In genomic region chr20:32973077-32973717, GRCh38 we compare ENCODE assay signal across 18 cellular contexts. TPM values are rescaled to one million over a fixed set of nuclear protein-coding genes. Genes with fewer than 3 reads are reported as not detected.
DNase-seq lines count a peak whose midpoint lies in the region; ATAC-seq, FAIRE-seq and TF ChIP-seq lines count a peak whose summit lies in the region.
"Had no signal": no experiment of that assay in that cellular context is flagged by ENCODE, and none has a peak within 500 bp of the region (broad histone marks: within the 10 kb centered on the region; RNA-seq: fewer than 3 reads in every experiment).

No MANE protein-coding gene starts in this region.

- no peaks in the 10 kb centered on the region for H3K79me2 ChIP-seq in trophoblast cell (ENCODE audit: control insufficient read depth, insufficient read depth, low read length, poor library complexity)
- H3K79me2 ChIP-seq: parathyroid adenoma had no signal

- TF ChIP-seq POLR2A in thyroid gland (IDR thresholded peaks at IDR 0.05) = no peak

- intact Hi-C loops in activated T-helper 2 cell treated with anti-CD3 and anti-CD28 coated beads, Interferon-gamma antibody, Interleukin-2, Interleukin-4, amounts not matched to agents 10 μg/mL and 5 μg/mL and 100 μg/mL, durations not matched to agents 14 hours and 24 hours and 36 hours (cut with micrococcal nuclease) = no loop called here
- intact Hi-C loops in thyroid gland (cut with DNase I) (no loop called here), pancreas (cut with DNase I) (no loop called here)

- no peak overlapping the region for H2AK5ac ChIP-seq in trophoblast cell (ENCODE audit: low read length)

- FAIRE-seq in pancreas (lab: Jason Lieb, UNC) = no peak

- WGBS in trophoblast cell (ENCODE audit: extremely low coverage, insufficient coverage, insufficient read length) = no CpG with 5 or more reads among the region's 10 CpGs
- WGBS in thyroid gland, 2 donors = 90 to 92% methylated on average over 10 of the region's 10 CpGs
- 72 to 80% methylated on average over 10 of the region's 10 CpGs for WGBS in pancreas, 2 donors

- H3K4me1 ChIP-seq in trophoblast cell (ENCODE audit: control insufficient read depth in 1 of 2, insufficient read depth in 2 of 2, low read length in 2 of 2) (peaks cover 3 to 14% of the 10 kb centered on the region in 2 experiments), thyroid gland (peaks cover 0 to 4% of the 10 kb centered on the region in 2 donors), pancreas (no peaks in the 10 kb centered on the region)
- H3K4me1 ChIP-seq: parathyroid adenoma had no signal

- no peak overlapping the region for H3K27ac ChIP-seq in trophoblast cell (ENCODE audit: low read depth, low read length)
- no peak overlapping the region for H3K27ac ChIP-seq in thyroid gland
- H3K27ac ChIP-seq in pancreas = no peak overlapping the region
- H3K27ac ChIP-seq: parathyroid adenoma had no signal

- H3K36me3 ChIP-seq in trophoblast cell (ENCODE audit: control insufficient read depth in 1 of 2, insufficient read depth in 2 of 2, low read length in 2 of 2) (no peaks in the 10 kb centered on the region), thyroid gland (no peaks in the 10 kb centered on the region), pancreas (no peaks in the 10 kb centered on the region)

- no peaks in the 10 kb centered on the region for H3K27me3 Mint-ChIP-seq in activated naive CD4-positive, alpha-beta T cell treated with anti-CD3 and anti-CD28 coated beads, Interleukin-2, amount 10 ng/mL, durations not matched to agents 7 days and 5 days
- H3K27me3 Mint-ChIP-seq in activated T-helper 2 cell treated with anti-CD3 and anti-CD28 coated beads, Interferon-gamma antibody, Interleukin-2, Interleukin-4, amounts not matched to agents 10 μg/mL and 5 μg/mL and 100 μg/mL, durations not matched to agents 14 hours and 24 hours and 36 hours (ENCODE audit: low read depth) = no peaks in the 10 kb centered on the region
- peaks cover 4% of the 10 kb centered on the region for H3K27me3 Mint-ChIP-seq in osteocyte (ENCODE audit: unreplicated experiment)
- H3K27me3 Mint-ChIP-seq: central memory CD8-positive, alpha-beta T cell had no signal

- H2BK5ac ChIP-seq in trophoblast cell (ENCODE audit: low read depth, low read length, poor library complexity) = no peak overlapping the region

- H3K4ac ChIP-seq in trophoblast cell (ENCODE audit: low read depth, low read length) = no peak overlapping the region

- CTCF ChIA-PET in activated naive CD4-positive, alpha-beta T cell treated with anti-CD3 and anti-CD28 coated beads, Interleukin-2, amount 10 ng/mL, durations not matched to agents 7 days and 5 days (lab: Charles Lee) = interaction anchor here (0.5 to 4.7 kb wide), 2 partner anchors 27 to 1386 kb away, joined by 3 to 24 read pairs; no protein-coding TSS in a partner anchor

- no peak overlapping the region for H4K8ac ChIP-seq in trophoblast cell (ENCODE audit: low read depth, low read length)

- H3K27me3 ChIP-seq in trophoblast cell (ENCODE audit: insufficient read depth, low read length) (no peaks in the 10 kb centered on the region), thyroid gland (no peaks in the 10 kb centered on the region), pancreas (no peaks in the 10 kb centered on the region)

- no peak overlapping the region for H2BK12ac ChIP-seq in trophoblast cell (ENCODE audit: low read length)

- no peak overlapping the region for H2AFZ ChIP-seq in trophoblast cell (ENCODE audit: insufficient read depth, low read length, poor library complexity)
- H2AFZ ChIP-seq: parathyroid adenoma had no signal

- peak overlapping the region; percentile 39 for H3K4me3 Mint-ChIP-seq in activated naive CD4-positive, alpha-beta T cell treated with anti-CD3 and anti-CD28 coated beads, Interleukin-2, amount 10 ng/mL, durations not matched to agents 7 days and 5 days
- peak overlapping the region; percentile 11 for H3K4me3 Mint-ChIP-seq in activated T-helper 2 cell treated with anti-CD3 and anti-CD28 coated beads, Interferon-gamma antibody, Interleukin-2, Interleukin-4, amounts not matched to agents 10 μg/mL and 5 μg/mL and 100 μg/mL, durations not matched to agents 14 hours and 24 hours and 36 hours (ENCODE audit: low read depth)
- H3K4me3 Mint-ChIP-seq in osteocyte (ENCODE audit: unreplicated experiment) = no peak overlapping the region
- H3K4me3 Mint-ChIP-seq: central memory CD8-positive, alpha-beta T cell; stimulated activated effector memory CD8-positive, alpha-beta T cell treated with anti-CD3 and anti-CD28 coated beads, Interleukin-12 subunit alpha, Interleukin-12 subunit beta, amount 100 ng/mL, for 72 hours had no signal

- no peak overlapping the region for H3K9ac ChIP-seq in trophoblast cell (ENCODE audit: low read length)
- H3K9ac ChIP-seq: parathyroid adenoma had no signal

- H3K27ac Mint-ChIP-seq in activated naive CD4-positive, alpha-beta T cell treated with anti-CD3 and anti-CD28 coated beads, Interleukin-2, amount 10 ng/mL, durations not matched to agents 7 days and 5 days = no peak overlapping the region
- no peak overlapping the region for H3K27ac Mint-ChIP-seq in activated naive CD4-positive, alpha-beta T cell treated with anti-CD3 and anti-CD28 coated beads, Interleukin-2, amount 50 U/mL, for 72 hours
- H3K27ac Mint-ChIP-seq in activated T-helper 2 cell treated with anti-CD3 and anti-CD28 coated beads, Interferon-gamma antibody, Interleukin-2, Interleukin-4, amounts not matched to agents 10 μg/mL and 5 μg/mL and 100 μg/mL, durations not matched to agents 14 hours and 24 hours and 36 hours = no peak overlapping the region
- H3K27ac Mint-ChIP-seq in osteocyte (ENCODE audit: unreplicated experiment) = no peak overlapping the region

- no peak overlapping the region for H2BK120ac ChIP-seq in trophoblast cell (ENCODE audit: insufficient read depth, low read length, poor library complexity)

- no peak overlapping the region for H4K12ac ChIP-seq in trophoblast cell (ENCODE audit: low read depth, low read length)

- no peak overlapping the region for H3K14ac ChIP-seq in trophoblast cell (ENCODE audit: low read length)

- H3K9me3 ChIP-seq in trophoblast cell (ENCODE audit: insufficient read depth, low read depth, low read length) (peaks cover 8% of the 10 kb centered on the region), thyroid gland (no peaks in the 10 kb centered on the region), pancreas (no peaks in the 10 kb centered on the region)

- TF ChIP-seq CTCF in GM13976 (IDR thresholded peaks at IDR 0.05; ENCODE audit: borderline replicate concordance, control extremely low read depth, extremely low read depth, insufficient read depth, missing control alignments) (no peak), thyroid gland (IDR thresholded peaks at IDR 0.05) (no peak), osteocyte (IDR thresholded peaks at IDR 0.05) (no peak), pancreas (IDR thresholded peaks at IDR 0.05) (no peak)

- no peaks in the 10 kb centered on the region for H3K79me1 ChIP-seq in trophoblast cell (ENCODE audit: low read length)

- no peak overlapping the region for H4K91ac ChIP-seq in trophoblast cell (ENCODE audit: low read depth, low read length)

- H3K36me3 Mint-ChIP-seq in activated naive CD4-positive, alpha-beta T cell treated with anti-CD3 and anti-CD28 coated beads, Interleukin-2, amount 10 ng/mL, durations not matched to agents 7 days and 5 days = peaks cover 23% of the 10 kb centered on the region
- H3K36me3 Mint-ChIP-seq in activated naive CD4-positive, alpha-beta T cell treated with anti-CD3 and anti-CD28 coated beads, Interleukin-2, amount 50 U/mL, for 72 hours = peaks cover 5 to 24% of the 10 kb centered on the region in 2 donors
- H3K36me3 Mint-ChIP-seq in activated T-helper 2 cell treated with anti-CD3 and anti-CD28 coated beads, Interferon-gamma antibody, Interleukin-2, Interleukin-4, amounts not matched to agents 10 μg/mL and 5 μg/mL and 100 μg/mL, durations not matched to agents 14 hours and 24 hours and 36 hours (ENCODE audit: low read depth) = peaks cover 22% of the 10 kb centered on the region
- no peaks in the 10 kb centered on the region for H3K36me3 Mint-ChIP-seq in osteocyte (ENCODE audit: unreplicated experiment)

- H3K9me3 Mint-ChIP-seq in activated naive CD4-positive, alpha-beta T cell treated with anti-CD3 and anti-CD28 coated beads, Interleukin-2, amount 10 ng/mL, durations not matched to agents 7 days and 5 days = peaks cover 32% of the 10 kb centered on the region
- H3K9me3 Mint-ChIP-seq in activated naive CD4-positive, alpha-beta T cell treated with anti-CD3 and anti-CD28 coated beads, Interleukin-2, amount 50 U/mL, for 72 hours = peaks cover 7 to 11% of the 10 kb centered on the region in 2 donors
- H3K9me3 Mint-ChIP-seq in activated T-helper 2 cell treated with anti-CD3 and anti-CD28 coated beads, Interferon-gamma antibody, Interleukin-2, Interleukin-4, amounts not matched to agents 10 μg/mL and 5 μg/mL and 100 μg/mL, durations not matched to agents 14 hours and 24 hours and 36 hours = peaks cover 21% of the 10 kb centered on the region
- H3K9me3 Mint-ChIP-seq in osteocyte (ENCODE audit: unreplicated experiment) = no peaks in the 10 kb centered on the region

- H3K18ac ChIP-seq in trophoblast cell (ENCODE audit: low read length) = no peak overlapping the region

- H3K4me1 Mint-ChIP-seq in activated naive CD4-positive, alpha-beta T cell treated with anti-CD3 and anti-CD28 coated beads, Interleukin-2, amount 10 ng/mL, durations not matched to agents 7 days and 5 days = peaks cover 13% of the 10 kb centered on the region
- H3K4me1 Mint-ChIP-seq in activated T-helper 2 cell treated with anti-CD3 and anti-CD28 coated beads, Interferon-gamma antibody, Interleukin-2, Interleukin-4, amounts not matched to agents 10 μg/mL and 5 μg/mL and 100 μg/mL, durations not matched to agents 14 hours and 24 hours and 36 hours (ENCODE audit: low read depth) = peaks cover 32% of the 10 kb centered on the region
- no peaks in the 10 kb centered on the region for H3K4me1 Mint-ChIP-seq in osteocyte (ENCODE audit: unreplicated experiment)

- H3K23ac ChIP-seq in trophoblast cell (ENCODE audit: low read length) = no peak overlapping the region

- in situ Hi-C loops in GM13976 (cut with MboI; ENCODE audit: low sequenced_read_pairs, unreplicated experiment) = no loop called here

- H3K4me2 ChIP-seq in trophoblast cell (ENCODE audit: low read length) = no peak overlapping the region

- peak overlapping the region; percentile 55 for H3K4me3 ChIP-seq in trophoblast cell (ENCODE audit: low read depth, low read length)
- no peak overlapping the region for H3K4me3 ChIP-seq in thyroid gland (replicated peaks in 1 of 3)
- no peak overlapping the region for H3K4me3 ChIP-seq in pancreas
- H3K4me3 ChIP-seq: skin epidermis had no signal

- DNase-seq in activated naive CD4-positive, alpha-beta T cell treated with anti-CD3 and anti-CD28 coated beads, Interleukin-2, amount 10 ng/mL, durations not matched to agents 7 days and 5 days = no peak
- DNase-seq in activated naive CD4-positive, alpha-beta T cell treated with anti-CD3 and anti-CD28 coated beads, Interleukin-2, amount 50 U/mL, for 72 hours (ENCODE audit: low spot score in 2 of 2) = no peak
- peak; percentile 15 for DNase-seq in GM13976 (ENCODE audit: low spot score)
- no peak for DNase-seq in activated T-helper 2 cell treated with anti-CD3 and anti-CD28 coated beads, Interferon-gamma antibody, Interleukin-2, Interleukin-4, amounts not matched to agents 10 μg/mL and 5 μg/mL and 100 μg/mL, durations not matched to agents 14 hours and 24 hours and 36 hours (ENCODE audit: low spot score)
- DNase-seq in trophoblast cell = no peak
- DNase-seq in thyroid gland = no peak
- no peak for DNase-seq in osteocyte (ENCODE audit: extremely low spot score, unreplicated experiment)
- DNase-seq in pancreas = no peak
- DNase-seq: ACHN, hypothalamus, NCI-H1694, SHP77 had no signal

- no peak for ATAC-seq in activated naive CD4-positive, alpha-beta T cell treated with anti-CD3 and anti-CD28 coated beads, Interleukin-2, amount 50 U/mL, for 72 hours
- ATAC-seq in pancreas = no peak

RNA-seq across cellular contexts. Expression of gene SUN5, which starts 31.0 kb away (rescaled TPM):
- total RNA-seq in activated naive CD4-positive, alpha-beta T cell treated with anti-CD3 and anti-CD28 coated beads, Interleukin-2, amount 50 U/mL, for 72 hours = not detected
- total RNA-seq in activated T-helper 2 cell treated with anti-CD3 and anti-CD28 coated beads, Interferon-gamma antibody, Interleukin-2, Interleukin-4, amounts not matched to agents 10 μg/mL and 5 μg/mL and 100 μg/mL, durations not matched to agents 14 hours and 24 hours and 36 hours = not detected in 2 replicates
- not detected in 2 replicates for polyA plus RNA-seq in trophoblast cell (2013)
- total RNA-seq in thyroid gland (not detected), osteocyte (not detected in 2 replicates), pancreas (not detected)
- not detected for polyA plus RNA-seq in pancreas
- total RNA-seq: mucosa of gallbladder, ureter had no signal

RNA-seq across cellular contexts. Expression of gene BPIFB2, which starts 34.3 kb away (rescaled TPM):
- total RNA-seq in activated naive CD4-positive, alpha-beta T cell treated with anti-CD3 and anti-CD28 coated beads, Interleukin-2, amount 50 U/mL, for 72 hours = not detected
- total RNA-seq in activated T-helper 2 cell treated with anti-CD3 and anti-CD28 coated beads, Interferon-gamma antibody, Interleukin-2, Interleukin-4, amounts not matched to agents 10 μg/mL and 5 μg/mL and 100 μg/mL, durations not matched to agents 14 hours and 24 hours and 36 hours = not detected in 2 replicates
- polyA plus RNA-seq in trophoblast cell (2013) = not detected in 2 replicates
- total RNA-seq in thyroid gland = not detected
- not detected in 2 replicates for total RNA-seq in osteocyte
- under 1 TPM in 1 of 6 donors, not detected in 5; 0.16 TPM for total RNA-seq in pancreas
- under 1 TPM in 1 of 2 donors, not detected in 1; 0.05 TPM for polyA plus RNA-seq in pancreas
- total RNA-seq: ureter had no signal

RNA-seq across cellular contexts. Expression of gene BPIFB6, which starts 58.3 kb away (rescaled TPM):
- total RNA-seq in activated naive CD4-positive, alpha-beta T cell treated with anti-CD3 and anti-CD28 coated beads, Interleukin-2, amount 50 U/mL, for 72 hours = not detected
- not detected in 2 replicates for total RNA-seq in activated T-helper 2 cell treated with anti-CD3 and anti-CD28 coated beads, Interferon-gamma antibody, Interleukin-2, Interleukin-4, amounts not matched to agents 10 μg/mL and 5 μg/mL and 100 μg/mL, durations not matched to agents 14 hours and 24 hours and 36 hours
- not detected in 2 replicates for polyA plus RNA-seq in trophoblast cell (2013)
- total RNA-seq in thyroid gland = not detected
- total RNA-seq in osteocyte = not detected in 2 replicates
- not detected for total RNA-seq in pancreas
- not detected for polyA plus RNA-seq in pancreas
- total RNA-seq: mucosa of gallbladder, ureter had no signal
